ENCODE assay signal across 1 cellular context in the genomic region with DNA sequence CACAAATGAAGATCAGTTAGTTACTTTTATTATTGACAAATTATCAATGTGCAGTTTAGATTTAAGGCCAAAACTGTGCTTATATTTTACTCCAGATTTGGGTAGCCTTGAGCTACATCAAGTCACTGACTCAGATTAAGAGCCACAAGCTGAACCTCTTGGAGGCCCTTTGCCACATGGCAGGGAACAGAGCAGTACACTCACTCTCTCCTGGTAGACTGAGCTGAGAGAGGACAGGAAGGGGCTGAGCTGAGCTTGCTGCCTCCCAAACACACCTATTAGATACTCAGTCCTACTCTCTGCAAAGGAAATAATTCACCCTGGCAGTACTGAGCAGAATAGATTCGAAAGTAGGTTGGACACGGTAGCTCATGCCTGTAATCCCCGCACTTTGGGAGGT.
TF ChIP-seq lines count a peak whose summit lies in the region.

No MANE protein-coding gene starts in this region.

TF ChIP-seq in H1, 55 proteins besides CTCF, POLR2A, EP300 and RAD21:
- no peak for TF ChIP-seq YY1 (IDR thresholded peaks at IDR 0.05; ENCODE audit: low read depth, low read length)
- no peak for TF ChIP-seq RFX5 (IDR thresholded peaks at IDR 0.05; ENCODE audit: borderline replicate concordance, low read depth, low read length)
- TF ChIP-seq GABPA (IDR thresholded peaks at IDR 0.05; ENCODE audit: borderline replicate concordance, insufficient read depth, low read length), result no peak
- no peak for TF ChIP-seq RNF2 (IDR thresholded peaks at IDR 0.05; ENCODE audit: borderline replicate concordance, low read depth, low read length, missing control alignments, poor library complexity, severe bottlenecking)
- TF ChIP-seq CREB1 (IDR thresholded peaks at IDR 0.05), result no peak
- no peak for TF ChIP-seq SIN3A (conservative IDR thresholded peaks at IDR 0.05 in 1 of 2, IDR thresholded peaks at IDR 0.05 in 1 of 2; ENCODE audit: low read depth in 1 of 2, low read length in 2 of 2)
- no peak for TF ChIP-seq SIRT6 (IDR thresholded peaks at IDR 0.05; ENCODE audit: low read length)
- no peak for TF ChIP-seq EZH2 (IDR thresholded peaks at IDR 0.05; ENCODE audit: low read depth, low read length, severe bottlenecking)
- no peak for TF ChIP-seq JUN (IDR thresholded peaks at IDR 0.05; ENCODE audit: low read depth, low read length)
- TF ChIP-seq PHF8 (conservative IDR thresholded peaks at IDR 0.05; ENCODE audit: low read depth, low read length), result no peak
- no peak for TF ChIP-seq ATF3 (IDR thresholded peaks at IDR 0.05; ENCODE audit: insufficient read depth, low read depth, low read length)
